In genomic region chr18:54358495-54358793, GRCh38 we compare ENCODE assay signal across 8 cellular contexts. TPM values are rescaled to one million over a fixed set of nuclear protein-coding genes. Genes with fewer than 3 reads are reported as not detected.
DNase-seq lines count a peak whose midpoint lies in the region; ATAC-seq and TF ChIP-seq lines count a peak whose summit lies in the region.

No MANE protein-coding gene starts in this region.

- peak overlapping the region; percentile 100 for H3K4me3 Mint-ChIP-seq in activated naive CD4-positive, alpha-beta T cell treated with anti-CD3 and anti-CD28 coated beads, Interleukin-2, amount 50 U/mL, for 24 hours
- H3K4me3 Mint-ChIP-seq in WTC11: peak overlapping the region; percentile 100

- H3K27me3 Mint-ChIP-seq in activated naive CD4-positive, alpha-beta T cell treated with anti-CD3 and anti-CD28 coated beads, Interleukin-2, amount 50 U/mL, for 24 hours: no peaks in the 10 kb centered on the region
- H3K27me3 Mint-ChIP-seq in WTC11 (ENCODE audit: low read depth): no peaks in the 10 kb centered on the region

- no peak overlapping the region for H3K9ac ChIP-seq in rectal smooth muscle tissue (ENCODE audit: low read length)

- H3K4me3 ChIP-seq in cardiac muscle cell: peak overlapping the region; percentile 81
- H3K4me3 ChIP-seq in rectal smooth muscle tissue (ENCODE audit: low read length): peak overlapping the region; percentile 90

- CTCF ChIA-PET in WTC11 (lab: Charles Lee): interaction anchor here (1.0 to 2.8 kb wide), 3 partner anchors 88 to 135 kb away, joined by 3 to 21 read pairs (median 10); partner anchors contain the start of gene POLI

- POLR2A ChIA-PET in WTC11 (lab: Charles Lee): no interaction called here

- peaks cover 20% of the 10 kb centered on the region for H3K4me1 Mint-ChIP-seq in activated naive CD4-positive, alpha-beta T cell treated with anti-CD3 and anti-CD28 coated beads, Interleukin-2, amount 50 U/mL, for 24 hours
- peaks cover 17% of the 10 kb centered on the region for H3K4me1 Mint-ChIP-seq in WTC11

- H3K27ac Mint-ChIP-seq in activated naive CD4-positive, alpha-beta T cell treated with anti-CD3 and anti-CD28 coated beads, Interleukin-2, amount 50 U/mL, for 24 hours: peak overlapping the region; percentile 97
- H3K27ac Mint-ChIP-seq in WTC11: peak overlapping the region; percentile 99

- DNase-seq in activated naive CD4-positive, alpha-beta T cell (lab: John Stamatoyannopoulos, UW): no peak
- DNase-seq in WTC11 (ENCODE audit: low spot score): no peak
- DNase-seq in cardiac muscle cell (ENCODE audit: low read depth in 1 of 2, low spot score in 1 of 2): no peak
- DNase-seq in DMS153 treated with DMSO at 0.1 percent for 48 hours (lab: John Stamatoyannopoulos, UW; ENCODE audit: unreplicated experiment): no peak
- no peak for DNase-seq in effector CD4-positive, alpha-beta T cell

- no peak for TF ChIP-seq CTCF in WTC11 (IDR thresholded peaks at IDR 0.05)
- TF ChIP-seq CTCF in cardiac muscle cell (IDR thresholded peaks at IDR 0.05; ENCODE audit: low read depth, low read length): no peak

- ATAC-seq in HG03066 (IDR thresholded peaks at IDR 0.05; ENCODE audit: low read depth, unreplicated experiment): peak; percentile 17
- peak; percentile 12 for ATAC-seq in WTC11

- no peaks in the 10 kb centered on the region for H3K9me3 Mint-ChIP-seq in activated naive CD4-positive, alpha-beta T cell treated with anti-CD3 and anti-CD28 coated beads, Interleukin-2, amount 50 U/mL, for 24 hours
- no peaks in the 10 kb centered on the region for H3K9me3 Mint-ChIP-seq in WTC11

- H3K27me3 ChIP-seq in cardiac muscle cell (no peaks in the 10 kb centered on the region), rectal smooth muscle tissue (ENCODE audit: control insufficient read depth, insufficient read depth, low read length) (no peaks in the 10 kb centered on the region)

- H3K27ac ChIP-seq in cardiac muscle cell (peak overlapping the region; percentile 37), rectal smooth muscle tissue (ENCODE audit: low read depth, low read length) (no peak overlapping the region)

- H3K36me3 ChIP-seq in cardiac muscle cell (no peaks in the 10 kb centered on the region), rectal smooth muscle tissue (ENCODE audit: control insufficient read depth, insufficient read depth, low read length) (no peaks in the 10 kb centered on the region)

- H3K36me3 Mint-ChIP-seq in activated naive CD4-positive, alpha-beta T cell treated with anti-CD3 and anti-CD28 coated beads, Interleukin-2, amount 50 U/mL, for 24 hours: peaks cover 1% of the 10 kb centered on the region
- peaks cover 22% of the 10 kb centered on the region for H3K36me3 Mint-ChIP-seq in WTC11

- no peaks in the 10 kb centered on the region for H3K9me3 ChIP-seq in cardiac muscle cell (ENCODE audit: low read depth)

- no peaks in the 10 kb centered on the region for H3K4me1 ChIP-seq in cardiac muscle cell (ENCODE audit: low read depth)
- H3K4me1 ChIP-seq in rectal smooth muscle tissue (ENCODE audit: control insufficient read depth, insufficient read depth, low read length): no peaks in the 10 kb centered on the region

TF ChIP-seq in WTC11, 78 proteins besides CTCF, POLR2A, EP300 and RAD21:
- TF ChIP-seq JAZF1 (CRISPR knock-in tag; IDR thresholded peaks at IDR 0.05) (no peak), JUN (CRISPR knock-in tag; IDR thresholded peaks at IDR 0.05) (no peak), TEAD4 (CRISPR knock-in tag; IDR thresholded peaks at IDR 0.05) (no peak), ZNF232 (CRISPR knock-in tag; IDR thresholded peaks at IDR 0.05) (no peak), FOXP1 (CRISPR knock-in tag; IDR thresholded peaks at IDR 0.05; ENCODE audit: borderline replicate concordance) (no peak), FOXK1 (CRISPR knock-in tag; IDR thresholded peaks at IDR 0.05) (no peak), NR3C1 (CRISPR knock-in tag; conservative IDR thresholded peaks at IDR 0.05; ENCODE audit: low read depth) (no peak), SMAD3 (CRISPR knock-in tag; IDR thresholded peaks at IDR 0.05; ENCODE audit: borderline replicate concordance) (no peak), ZNF263 (CRISPR knock-in tag; IDR thresholded peaks at IDR 0.05; ENCODE audit: low read depth) (no peak), RELA (CRISPR knock-in tag; IDR thresholded peaks at IDR 0.05; ENCODE audit: borderline replicate concordance) (no peak), NFE2L1 (CRISPR knock-in tag; IDR thresholded peaks at IDR 0.05) (no peak), SOX15 (CRISPR knock-in tag; IDR thresholded peaks at IDR 0.05) (no peak), CREM (CRISPR knock-in tag; IDR thresholded peaks at IDR 0.05) (no peak), STAT6 (CRISPR knock-in tag; conservative IDR thresholded peaks at IDR 0.05; ENCODE audit: low read depth) (no peak)

RNA-seq across cellular contexts. Expression of gene C18orf54, which starts 0.7 kb away (rescaled TPM):
- 32.8 to 38.2 TPM (median 37.3 TPM) in 3 replicates for total RNA-seq in WTC11 (2021)
- total RNA-seq in cardiac muscle cell: 1.3 and 2.5 TPM in 2 replicates
- polyA plus RNA-seq in cardiac muscle cell: 0.84 and 5.3 TPM in 2 replicates

RNA-seq across cellular contexts. Expression of gene STARD6, which starts 0.8 kb away (rescaled TPM):
- total RNA-seq in WTC11 (2021) (0.23 TPM in 1 of 3 replicates, not detected in the others), cardiac muscle cell (not detected in 2 replicates)
- 0.72 TPM in 1 of 2 replicates, not detected in the other for polyA plus RNA-seq in cardiac muscle cell
